In genomic region chr2:75559633-75560021, GRCh38 we compare ENCODE assay signal across 13 cellular contexts. TPM values are rescaled to one million over a fixed set of nuclear protein-coding genes. Genes with fewer than 3 reads are reported as not detected.
DNase-seq lines count a peak whose midpoint lies in the region; ATAC-seq lines count a peak whose summit lies in the region.
"Had no signal": no experiment of that assay in that cellular context is flagged by ENCODE, and none has a peak within 500 bp of the region (broad histone marks: within the 10 kb centered on the region; RNA-seq: fewer than 3 reads in every experiment).

No MANE protein-coding gene starts in this region.

- peak overlapping the region; percentile 65 for H3K4me3 ChIP-seq in iPS-11a (ENCODE audit: low read depth, low read length)
- H3K4me3 ChIP-seq: K562 had no signal

- peaks cover 66% of the 10 kb centered on the region for H3K27me3 Mint-ChIP-seq in activated T-helper 2 cell treated with anti-CD3 and anti-CD28 coated beads, Interferon-gamma antibody, Interleukin-2, Interleukin-4, amounts not matched to agents 10 μg/mL and 5 μg/mL and 100 μg/mL, durations not matched to agents 14 hours and 24 hours and 36 hours (ENCODE audit: low read depth)

- no peaks in the 10 kb centered on the region for H3K36me3 Mint-ChIP-seq in activated T-helper 2 cell treated with anti-CD3 and anti-CD28 coated beads, Interferon-gamma antibody, Interleukin-2, Interleukin-4, amounts not matched to agents 10 μg/mL and 5 μg/mL and 100 μg/mL, durations not matched to agents 14 hours and 24 hours and 36 hours (ENCODE audit: low read depth)
- H3K36me3 Mint-ChIP-seq in stimulated activated effector memory CD8-positive, alpha-beta T cell treated with anti-CD3 and anti-CD28 coated beads, Interleukin-12 subunit alpha, Interleukin-12 subunit beta, amount 100 ng/mL, for 72 hours: no peaks in the 10 kb centered on the region

- no peak overlapping the region for H3K27ac Mint-ChIP-seq in activated T-helper 2 cell treated with anti-CD3 and anti-CD28 coated beads, Interferon-gamma antibody, Interleukin-2, Interleukin-4, amounts not matched to agents 10 μg/mL and 5 μg/mL and 100 μg/mL, durations not matched to agents 14 hours and 24 hours and 36 hours
- H3K27ac Mint-ChIP-seq in stimulated activated effector memory CD8-positive, alpha-beta T cell treated with anti-CD3 and anti-CD28 coated beads, Interleukin-12 subunit alpha, Interleukin-12 subunit beta, amount 100 ng/mL, for 72 hours: no peak overlapping the region

- no peaks in the 10 kb centered on the region for H3K9me3 Mint-ChIP-seq in activated T-helper 2 cell treated with anti-CD3 and anti-CD28 coated beads, Interferon-gamma antibody, Interleukin-2, Interleukin-4, amounts not matched to agents 10 μg/mL and 5 μg/mL and 100 μg/mL, durations not matched to agents 14 hours and 24 hours and 36 hours
- H3K9me3 Mint-ChIP-seq in stimulated activated effector memory CD8-positive, alpha-beta T cell treated with anti-CD3 and anti-CD28 coated beads, Interleukin-12 subunit alpha, Interleukin-12 subunit beta, amount 100 ng/mL, for 72 hours: no peaks in the 10 kb centered on the region

- peaks cover 18% of the 10 kb centered on the region for H3K4me1 Mint-ChIP-seq in activated T-helper 2 cell treated with anti-CD3 and anti-CD28 coated beads, Interferon-gamma antibody, Interleukin-2, Interleukin-4, amounts not matched to agents 10 μg/mL and 5 μg/mL and 100 μg/mL, durations not matched to agents 14 hours and 24 hours and 36 hours (ENCODE audit: low read depth)
- H3K4me1 Mint-ChIP-seq in stimulated activated effector memory CD8-positive, alpha-beta T cell treated with anti-CD3 and anti-CD28 coated beads, Interleukin-12 subunit alpha, Interleukin-12 subunit beta, amount 100 ng/mL, for 72 hours: peaks cover 13% of the 10 kb centered on the region

- no peak for ATAC-seq in stimulated activated effector memory CD8-positive, alpha-beta T cell treated with anti-CD3 and anti-CD28 coated beads, Interleukin-12 subunit alpha, Interleukin-12 subunit beta, amount 100 ng/mL, for 72 hours
- ATAC-seq in GM21526 (IDR thresholded peaks at IDR 0.05; ENCODE audit: low FRiP score, unreplicated experiment): no peak
- ATAC-seq: K562 had no signal

- intact Hi-C loops in activated T-helper 2 cell treated with anti-CD3 and anti-CD28 coated beads, Interferon-gamma antibody, Interleukin-2, Interleukin-4, amounts not matched to agents 10 μg/mL and 5 μg/mL and 100 μg/mL, durations not matched to agents 14 hours and 24 hours and 36 hours (cut with micrococcal nuclease): loop anchor here (5.0 kb wide), 1 partner anchor 48 kb away; no protein-coding TSS in a partner anchor

- H3K4me3 Mint-ChIP-seq in activated T-helper 2 cell treated with anti-CD3 and anti-CD28 coated beads, Interferon-gamma antibody, Interleukin-2, Interleukin-4, amounts not matched to agents 10 μg/mL and 5 μg/mL and 100 μg/mL, durations not matched to agents 14 hours and 24 hours and 36 hours (ENCODE audit: low read depth): peak overlapping the region; percentile 81
- H3K4me3 Mint-ChIP-seq in stimulated activated effector memory CD8-positive, alpha-beta T cell treated with anti-CD3 and anti-CD28 coated beads, Interleukin-12 subunit alpha, Interleukin-12 subunit beta, amount 100 ng/mL, for 72 hours: peak overlapping the region; percentile 52

- DNase-seq in NCI-H748 (lab: John Stamatoyannopoulos, UW; ENCODE audit: unreplicated experiment): peak; percentile 35
- no peak for DNase-seq in NCI-H748 treated with DMSO at 0.1 percent for 48 hours (lab: John Stamatoyannopoulos, UW)
- DNase-seq in activated T-helper 2 cell treated with anti-CD3 and anti-CD28 coated beads, Interferon-gamma antibody, Interleukin-2, Interleukin-4, amounts not matched to agents 10 μg/mL and 5 μg/mL and 100 μg/mL, durations not matched to agents 14 hours and 24 hours and 36 hours (ENCODE audit: low spot score): no peak
- DNase-seq in stimulated activated effector memory CD8-positive, alpha-beta T cell treated with anti-CD3 and anti-CD28 coated beads, Interleukin-12 subunit alpha, Interleukin-12 subunit beta, amount 100 ng/mL, for 72 hours (ENCODE audit: low spot score in 2 of 2): no peak
- DNase-seq in germinal center (ENCODE audit: low spot score): no peak
- no peak for DNase-seq in medulla oblongata (ENCODE audit: extremely low spot score)
- DNase-seq: C1 segment of cervical spinal cord; effector memory CD4-positive, alpha-beta T cell; stimulated activated CD4-positive, alpha-beta T cell treated with anti-CD3 and anti-CD28 coated beads, Interleukin-1b, Interleukin-23, amount 100 ng/mL, for 48 hours; T-helper 9 cell had no signal

RNA-seq across cellular contexts. Expression of gene EVA1A, which starts 1.1 kb away (rescaled TPM):
- not detected in 2 replicates for total RNA-seq in activated T-helper 2 cell treated with anti-CD3 and anti-CD28 coated beads, Interferon-gamma antibody, Interleukin-2, Interleukin-4, amounts not matched to agents 10 μg/mL and 5 μg/mL and 100 μg/mL, durations not matched to agents 14 hours and 24 hours and 36 hours
- total RNA-seq: K562 had no signal
